In genomic region chr5:72326298-72326649, GRCh38 we compare ENCODE assay signal across 25 cellular contexts. TPM values are rescaled to one million over a fixed set of nuclear protein-coding genes. Genes with fewer than 3 reads are reported as not detected.
DNase-seq lines count a peak whose midpoint lies in the region; ATAC-seq, FAIRE-seq and TF ChIP-seq lines count a peak whose summit lies in the region.
"Had no signal": no experiment of that assay in that cellular context is flagged by ENCODE, and none has a peak within 500 bp of the region (broad histone marks: within the 10 kb centered on the region; RNA-seq: fewer than 3 reads in every experiment).

No MANE protein-coding gene starts in this region.

- H3K36me3 ChIP-seq in adipocyte (ENCODE audit: control insufficient read depth, insufficient read depth, low read length, severe bottlenecking) (peaks cover 48% of the 10 kb centered on the region), keratinocyte (ENCODE audit: control insufficient read depth in 2 of 2, extremely low read depth in 1 of 2, insufficient read depth in 2 of 2, low read length in 2 of 2) (peaks cover 12 to 21% of the 10 kb centered on the region in 2 experiments)

- H3K9me3 ChIP-seq in adipocyte (ENCODE audit: control insufficient read depth, low read length): no peaks in the 10 kb centered on the region
- no peaks in the 10 kb centered on the region for H3K9me3 ChIP-seq in keratinocyte (ENCODE audit: control insufficient read depth, low read depth, low read length)
- H3K9me3 ChIP-seq: BE2C had no signal

- peak overlapping the region; percentile 12 for H3K4me2 ChIP-seq in keratinocyte (ENCODE audit: control insufficient read depth, extremely low read depth, insufficient read depth, low read depth, low read length)

- H3K4me3 ChIP-seq in adipocyte (ENCODE audit: low read length): peak overlapping the region; percentile 0
- H3K4me3 ChIP-seq in keratinocyte (ENCODE audit: control insufficient read depth in 2 of 3, extremely low read depth in 1 of 3, insufficient read depth in 2 of 3, low read depth in 1 of 3, low read length in 3 of 3): no peak overlapping the region

- H3K27me3 ChIP-seq in adipocyte (replicated peaks; ENCODE audit: control insufficient read depth, insufficient read depth, low read length): no peaks in the 10 kb centered on the region
- no peaks in the 10 kb centered on the region for H3K27me3 ChIP-seq in keratinocyte (ENCODE audit: control insufficient read depth, extremely low read depth, insufficient read depth, low read length)
- H3K27me3 ChIP-seq: BE2C had no signal

- peaks cover 20% of the 10 kb centered on the region for H3K4me1 Mint-ChIP-seq in activated T-helper 1 cell treated with anti-CD3 and anti-CD28 coated beads, Interleukin-12 subunit alpha, Interleukin-12 subunit beta, Interleukin-2, Interleukin-4 antibody, amounts not matched to agents 30 ng/mL and 10 ng/mL and 1 ng/mL, durations not matched to agents 14 hours and 24 hours and 36 hours (ENCODE audit: low read depth)

- TF ChIP-seq CTCF in keratinocyte (optimal IDR thresholded peaks at IDR 0.05 in 1 of 3, IDR thresholded peaks at IDR 0.05 in 1 of 3, conservative IDR thresholded peaks at IDR 0.05 in 1 of 3; ENCODE audit: extremely low read depth in 1 of 3, insufficient read depth in 2 of 3, low read length in 3 of 3): no peak

- peak overlapping the region; percentile 45 for H3K27ac ChIP-seq in keratinocyte (ENCODE audit: control insufficient read depth, insufficient read depth, low read length)

- no peaks in the 10 kb centered on the region for H3K9me3 Mint-ChIP-seq in activated T-helper 1 cell treated with anti-CD3 and anti-CD28 coated beads, Interleukin-12 subunit alpha, Interleukin-12 subunit beta, Interleukin-2, Interleukin-4 antibody, amounts not matched to agents 30 ng/mL and 10 ng/mL and 1 ng/mL, durations not matched to agents 14 hours and 24 hours and 36 hours
- H3K9me3 Mint-ChIP-seq: activated CD8-positive, alpha-beta T cell treated with anti-CD3 and anti-CD28 coated beads for 36 hours; activated naive CD4-positive, alpha-beta T cell treated with anti-CD3 and anti-CD28 coated beads, Interleukin-2, amount 50 U/mL, for 24 hours; naive B cell; stimulated activated naive CD8-positive, alpha-beta T cell treated with anti-CD3 and anti-CD28 coated beads, Interleukin-15, Interleukin-2, amounts not matched to agents 100 ng/mL and 50 ng/mL, for 24 hours had no signal

- peaks cover 40% of the 10 kb centered on the region for H3K36me3 Mint-ChIP-seq in activated T-helper 1 cell treated with anti-CD3 and anti-CD28 coated beads, Interleukin-12 subunit alpha, Interleukin-12 subunit beta, Interleukin-2, Interleukin-4 antibody, amounts not matched to agents 30 ng/mL and 10 ng/mL and 1 ng/mL, durations not matched to agents 14 hours and 24 hours and 36 hours (ENCODE audit: low read depth)

- no peaks in the 10 kb centered on the region for H4K20me1 ChIP-seq in keratinocyte (ENCODE audit: control insufficient read depth, extremely low read depth, insufficient read depth, low read length)

- no peak for ATAC-seq in GM21723 (IDR thresholded peaks at IDR 0.05; ENCODE audit: unreplicated experiment)
- ATAC-seq: activated CD8-positive, alpha-beta T cell treated with anti-CD3 and anti-CD28 coated beads for 36 hours had no signal

- FAIRE-seq in keratinocyte (lab: Jason Lieb, UNC): no peak
- FAIRE-seq: GM12892 had no signal

- intact Hi-C loops in activated T-helper 1 cell treated with anti-CD3 and anti-CD28 coated beads, Interleukin-12 subunit alpha, Interleukin-12 subunit beta, Interleukin-2, Interleukin-4 antibody, amounts not matched to agents 30 ng/mL and 10 ng/mL and 1 ng/mL, durations not matched to agents 14 hours and 24 hours and 36 hours (cut with micrococcal nuclease): loop anchor here (10.0 kb wide), 1 partner anchor 1169 kb away; the partner anchor contains the start of gene BTF3

- no peaks in the 10 kb centered on the region for H3K27me3 Mint-ChIP-seq in activated T-helper 1 cell treated with anti-CD3 and anti-CD28 coated beads, Interleukin-12 subunit alpha, Interleukin-12 subunit beta, Interleukin-2, Interleukin-4 antibody, amounts not matched to agents 30 ng/mL and 10 ng/mL and 1 ng/mL, durations not matched to agents 14 hours and 24 hours and 36 hours (ENCODE audit: insufficient read depth)
- H3K27me3 Mint-ChIP-seq: activated CD8-positive, alpha-beta T cell treated with anti-CD3 and anti-CD28 coated beads for 36 hours; activated naive CD4-positive, alpha-beta T cell treated with anti-CD3 and anti-CD28 coated beads, Interleukin-2, amount 50 U/mL, for 24 hours; naive B cell; stimulated activated naive CD8-positive, alpha-beta T cell treated with anti-CD3 and anti-CD28 coated beads, Interleukin-15, Interleukin-2, amounts not matched to agents 100 ng/mL and 50 ng/mL, for 24 hours had no signal

- no peaks in the 10 kb centered on the region for H3K9me1 ChIP-seq in keratinocyte (ENCODE audit: control insufficient read depth, extremely low read depth, insufficient read depth, low read length)

- H3K4me3 Mint-ChIP-seq in activated T-helper 1 cell treated with anti-CD3 and anti-CD28 coated beads, Interleukin-12 subunit alpha, Interleukin-12 subunit beta, Interleukin-2, Interleukin-4 antibody, amounts not matched to agents 30 ng/mL and 10 ng/mL and 1 ng/mL, durations not matched to agents 14 hours and 24 hours and 36 hours: no peak overlapping the region
- H3K4me3 Mint-ChIP-seq: activated CD8-positive, alpha-beta T cell treated with anti-CD3 and anti-CD28 coated beads for 36 hours; activated naive CD4-positive, alpha-beta T cell treated with anti-CD3 and anti-CD28 coated beads, Interleukin-2, amount 50 U/mL, for 24 hours; naive B cell; stimulated activated naive CD8-positive, alpha-beta T cell treated with anti-CD3 and anti-CD28 coated beads, Interleukin-15, Interleukin-2, amounts not matched to agents 100 ng/mL and 50 ng/mL, for 24 hours had no signal

- dilution Hi-C loops in keratinocyte (cut with MboI; ENCODE audit: extremely low pct_ligation_motif_present, low sequenced_read_pairs): no loop called here

- in situ Hi-C loops in G401 (cut with HindIII; ENCODE audit: low sequenced_read_pairs): no loop called here

- peak; percentile 15 for DNase-seq in G401 (ENCODE audit: low spot score)
- DNase-seq in NCI-H2171 (lab: John Stamatoyannopoulos, UW): peak; percentile 16
- no peak for DNase-seq in adipocyte (ENCODE audit: low read depth)
- no peak for DNase-seq in keratinocyte (ENCODE audit: low read depth, low spot score)
- DNase-seq in AG20443 (ENCODE audit: low spot score): no peak
- no peak for DNase-seq in activated T-helper 1 cell treated with anti-CD3 and anti-CD28 coated beads, Interleukin-12 subunit alpha, Interleukin-12 subunit beta, Interleukin-2, Interleukin-4 antibody, amounts not matched to agents 30 ng/mL and 10 ng/mL and 1 ng/mL, durations not matched to agents 14 hours and 24 hours and 36 hours (ENCODE audit: low spot score)
- no peak for DNase-seq in OCI-M1 (lab: John Stamatoyannopoulos, UW)
- DNase-seq: activated CD4-positive, CD25-positive, alpha-beta regulatory T cell; activated CD8-positive, alpha-beta T cell treated with anti-CD3 and anti-CD28 coated beads for 36 hours; activated T-cell treated with anti-CD3 and anti-CD28 coated beads, Interleukin-2, amount 50 U/mL, for 1 hour; BE2C; cerebellar nuclear complex; DND-41; effector CD8-positive, alpha-beta T cell; Karpas-422; mesendoderm; naive B cell; NCI-H187 treated with DMSO at 0.1 percent for 48 hours; stimulated activated CD4-positive, alpha-beta T cell treated with anti-CD3 and anti-CD28 coated beads, Interleukin-4, amount 100 ng/mL, for 24 hours; T1000; trophoblast cell had no signal

- H2AFZ ChIP-seq in keratinocyte (ENCODE audit: control insufficient read depth, low read length): no peak overlapping the region

- no peak overlapping the region for H3K27ac Mint-ChIP-seq in activated T-helper 1 cell treated with anti-CD3 and anti-CD28 coated beads, Interleukin-12 subunit alpha, Interleukin-12 subunit beta, Interleukin-2, Interleukin-4 antibody, amounts not matched to agents 30 ng/mL and 10 ng/mL and 1 ng/mL, durations not matched to agents 14 hours and 24 hours and 36 hours
- H3K27ac Mint-ChIP-seq: activated CD8-positive, alpha-beta T cell treated with anti-CD3 and anti-CD28 coated beads for 36 hours; activated naive CD4-positive, alpha-beta T cell treated with anti-CD3 and anti-CD28 coated beads, Interleukin-2, amount 50 U/mL, for 24 hours; naive B cell; stimulated activated naive CD8-positive, alpha-beta T cell treated with anti-CD3 and anti-CD28 coated beads, Interleukin-15, Interleukin-2, amounts not matched to agents 100 ng/mL and 50 ng/mL, for 24 hours had no signal

- peaks cover 17% of the 10 kb centered on the region for H3K4me1 ChIP-seq in adipocyte (ENCODE audit: control insufficient read depth, insufficient read depth, low read length)
- H3K4me1 ChIP-seq in keratinocyte (ENCODE audit: control insufficient read depth, extremely low read depth, insufficient read depth, low read length): peaks cover 34% of the 10 kb centered on the region
- H3K4me1 ChIP-seq: BE2C had no signal

- no peaks in the 10 kb centered on the region for H3K79me2 ChIP-seq in keratinocyte (ENCODE audit: control insufficient read depth, insufficient read depth, low read length)

- peak overlapping the region; percentile 17 for H3K9ac ChIP-seq in adipocyte (ENCODE audit: low read length)
- H3K9ac ChIP-seq in keratinocyte (ENCODE audit: control insufficient read depth, extremely low read depth, insufficient read depth, low read length): no peak overlapping the region

RNA-seq across cellular contexts. Expression of gene PTCD2, which starts 6.1 kb away (rescaled TPM):
- total RNA-seq in G401 (2014; rRNA removed; shearing (Covaris generic)): 13.2 and 19.9 TPM in 2 replicates
- 9.9 to 13.1 TPM (median 11.5 TPM) in 3 replicates for polyA plus RNA-seq in keratinocyte
- 6.4 TPM for polyA plus RNA-seq in keratinocyte (2011; ENCODE audit: low read depth)
- polyA plus RNA-seq in keratinocyte (2011; cell fraction: cytosol; rRNA removed): 6.9 and 12.8 TPM in 2 replicates
- 17.7 and 18.9 TPM in 2 replicates for polyA plus RNA-seq in keratinocyte (2011; cell fraction: nucleus; rRNA removed)
- 6.1 and 6.9 TPM in 2 replicates for polyA plus RNA-seq in keratinocyte (2012; ENCODE audit: low replicate concordance)
- polyA minus RNA-seq in keratinocyte: 7.0 to 13.2 TPM (median 9.0 TPM) in 3 replicates
- polyA minus RNA-seq in keratinocyte (2011; cell fraction: cytosol; rRNA and poly(A)+ RNA removed): 5.4 TPM
- polyA minus RNA-seq in keratinocyte (2011; cell fraction: nucleus; rRNA and poly(A)+ RNA removed): 4.9 and 9.6 TPM in 2 replicates
- total RNA-seq in activated T-helper 1 cell treated with anti-CD3 and anti-CD28 coated beads, Interleukin-12 subunit alpha, Interleukin-12 subunit beta, Interleukin-2, Interleukin-4 antibody, amounts not matched to agents 30 ng/mL and 10 ng/mL and 1 ng/mL, durations not matched to agents 14 hours and 24 hours and 36 hours: 13.2 and 16.9 TPM in 2 replicates

RNA-seq across cellular contexts. Expression of gene MRPS27, which starts 6.2 kb away (rescaled TPM):
- 155 and 193 TPM in 2 replicates for total RNA-seq in G401 (2014; rRNA removed; shearing (Covaris generic))
- 58.9 to 98.7 TPM (median 79.2 TPM) in 3 replicates for polyA plus RNA-seq in keratinocyte
- polyA plus RNA-seq in keratinocyte (2011; ENCODE audit: low read depth): 17.9 TPM
- polyA plus RNA-seq in keratinocyte (2011; cell fraction: cytosol; rRNA removed): 47.8 and 68.7 TPM in 2 replicates
- polyA plus RNA-seq in keratinocyte (2011; cell fraction: nucleus; rRNA removed): 55.8 and 58.3 TPM in 2 replicates
- polyA plus RNA-seq in keratinocyte (2012; ENCODE audit: low replicate concordance): 26.4 and 46.7 TPM in 2 replicates
- 68.0 to 132 TPM (median 89.5 TPM) in 3 replicates for polyA minus RNA-seq in keratinocyte
- 65.4 TPM for polyA minus RNA-seq in keratinocyte (2011; cell fraction: cytosol; rRNA and poly(A)+ RNA removed)
- 36.3 and 66.4 TPM in 2 replicates for polyA minus RNA-seq in keratinocyte (2011; cell fraction: nucleus; rRNA and poly(A)+ RNA removed)
- 80.1 and 88.2 TPM in 2 replicates for total RNA-seq in activated T-helper 1 cell treated with anti-CD3 and anti-CD28 coated beads, Interleukin-12 subunit alpha, Interleukin-12 subunit beta, Interleukin-2, Interleukin-4 antibody, amounts not matched to agents 30 ng/mL and 10 ng/mL and 1 ng/mL, durations not matched to agents 14 hours and 24 hours and 36 hours

Comparison
In these comparisons a context has a peak if more than half of its experiments do, and no peak if none do; other contexts are left out.
1. DNase-seq: peak in G401 (single experiment) and NCI-H2171 (single experiment); none in adipocyte (single experiment), keratinocyte (single experiment), AG20443 (single experiment), activated T-helper 1 cell treated with anti-CD3 and anti-CD28 coated beads, Interleukin-12 subunit alpha, Interleukin-12 subunit beta, Interleukin-2, Interleukin-4 antibody, amounts not matched to agents 30 ng/mL and 10 ng/mL and 1 ng/mL, durations not matched to agents 14 hours and 24 hours and 36 hours (single experiment) and OCI-M1 (single experiment).